Comparison of ENCODE assay signal across 8 cellular contexts in the genomic region with DNA sequence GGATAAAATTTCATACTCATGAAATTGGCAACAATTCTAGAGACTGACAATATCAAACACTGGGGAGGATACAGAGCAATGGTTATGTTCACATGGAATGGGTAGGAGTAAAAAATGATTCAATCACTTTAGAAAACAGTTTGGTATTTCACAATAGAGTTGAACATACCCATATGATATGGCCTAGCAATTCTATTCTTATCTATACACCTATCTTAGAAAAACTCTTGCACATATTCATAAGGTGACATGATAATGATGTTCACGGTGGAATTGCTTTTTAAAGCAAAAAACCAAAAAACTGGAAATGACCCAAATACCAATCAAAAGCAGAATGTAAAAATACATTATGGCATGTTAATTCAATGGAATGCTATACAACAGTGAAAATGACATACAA.
"Had no signal": no experiment of that assay in that cellular context is flagged by ENCODE, and none has a peak within 500 bp of the region (broad histone marks: within the 10 kb centered on the region; RNA-seq: fewer than 3 reads in every experiment).

No MANE protein-coding gene starts in this region.

- H2AFZ ChIP-seq: GM23248 had no signal

- H3K27ac ChIP-seq: GM23248, HL-60 had no signal

- FAIRE-seq: HepG2 had no signal

- ATAC-seq: HepG2 had no signal

- H3K9me3 ChIP-seq: HAP-1 had no signal

- H3K36me3 ChIP-seq: HAP-1 had no signal

- H3K9ac ChIP-seq: GM23248 had no signal

- H3K4me3 ChIP-seq: GM23248, HAP-1 had no signal

- H3K4me1 ChIP-seq: HAP-1 had no signal

- DNase-seq: GM23248, GOT3, H7, HFFc6, KBM-7 had no signal
